9 cellular contexts compared by ENCODE assay signal in genomic region chr2:47172156-47172921, GRCh38. TPM values are rescaled to one million over a fixed set of nuclear protein-coding genes. Genes with fewer than 3 reads are reported as not detected.
DNase-seq lines count a peak whose midpoint lies in the region; ATAC-seq and TF ChIP-seq lines count a peak whose summit lies in the region.
"Had no signal": no experiment of that assay in that cellular context is flagged by ENCODE, and none has a peak within 500 bp of the region (broad histone marks: within the 10 kb centered on the region; RNA-seq: fewer than 3 reads in every experiment).

No MANE protein-coding gene starts in this region.

- no peak for TF ChIP-seq POLR2A in lower leg skin (IDR thresholded peaks at IDR 0.05)

- intact Hi-C loops in right cardiac atrium (cut with DNase I): no loop called here
- intact Hi-C loops in Right ventricle myocardium inferior (cut with DNase I): no loop called here
- intact Hi-C loops in lower leg skin (cut with DNase I; ENCODE audit: low total_unique reads): no loop called here

- no peak for ATAC-seq in right cardiac atrium
- ATAC-seq in Right ventricle myocardium inferior: no peak
- no peak for ATAC-seq in activated T-helper 17 cell treated with anti-CD3 and anti-CD28 coated beads, Interleukin-2, amount 50 U/mL, for 72 hours (replicated peaks)
- ATAC-seq in HG02884 (IDR thresholded peaks at IDR 0.05; ENCODE audit: unreplicated experiment): no peak

- H3K27me3 Mint-ChIP-seq in activated T-helper 17 cell treated with anti-CD3 and anti-CD28 coated beads, Interleukin-2, amount 50 U/mL, for 72 hours: no peaks in the 10 kb centered on the region

- peaks cover 98% of the 10 kb centered on the region for H3K36me3 Mint-ChIP-seq in activated T-helper 17 cell treated with anti-CD3 and anti-CD28 coated beads, Interleukin-2, amount 50 U/mL, for 72 hours (ENCODE audit: low read depth)

- no peak for TF ChIP-seq CTCF in lower leg skin (IDR thresholded peaks at IDR 0.05)

- no peaks in the 10 kb centered on the region for H3K9me3 ChIP-seq in right cardiac atrium (ENCODE audit: control insufficient read depth, low read length)

- no peak overlapping the region for H3K27ac Mint-ChIP-seq in activated T-helper 17 cell treated with anti-CD3 and anti-CD28 coated beads, Interleukin-2, amount 50 U/mL, for 72 hours

- H3K9me3 Mint-ChIP-seq in activated T-helper 17 cell treated with anti-CD3 and anti-CD28 coated beads, Interleukin-2, amount 50 U/mL, for 72 hours: no peaks in the 10 kb centered on the region

- no peak for DNase-seq in right cardiac atrium
- no peak for DNase-seq in Right ventricle myocardium inferior (ENCODE audit: missing footprints)
- DNase-seq in kidney tubule cell (ENCODE audit: low spot score): peak; percentile 46
- no peak for DNase-seq in lower leg skin (ENCODE audit: low spot score in 2 of 2)
- no peak for DNase-seq in amygdala (lab: John Stamatoyannopoulos, UW)

- peaks cover 25% of the 10 kb centered on the region for H3K4me1 Mint-ChIP-seq in activated T-helper 17 cell treated with anti-CD3 and anti-CD28 coated beads, Interleukin-2, amount 50 U/mL, for 72 hours

- H3K27ac ChIP-seq in right cardiac atrium (ENCODE audit: low read length): no peak overlapping the region
- H3K27ac ChIP-seq in urinary bladder (ENCODE audit: low read depth): peak overlapping the region; percentile 32

- no peaks in the 10 kb centered on the region for H3K27me3 ChIP-seq in right cardiac atrium (ENCODE audit: control insufficient read depth, insufficient read depth)

- no peaks in the 10 kb centered on the region for H3K4me1 ChIP-seq in right cardiac atrium (ENCODE audit: control insufficient read depth, insufficient read depth, low read length)
- no peaks in the 10 kb centered on the region for H3K4me1 ChIP-seq in urinary bladder (ENCODE audit: insufficient read depth)

- peak overlapping the region; percentile 99 for H3K4me3 Mint-ChIP-seq in activated T-helper 17 cell treated with anti-CD3 and anti-CD28 coated beads, Interleukin-2, amount 50 U/mL, for 72 hours

- 34% methylated on average over 9 of the region's 9 CpGs for WGBS in right cardiac atrium
- 25% methylated on average over 9 of the region's 9 CpGs for WGBS in urinary bladder
- WGBS in lower leg skin, 2 donors: 40 to 43% methylated on average over 9 of the region's 9 CpGs

- H3K4me3 ChIP-seq in right cardiac atrium (ENCODE audit: low read length) (peak overlapping the region; percentile 88), urinary bladder (ENCODE audit: low read depth, low read length) (peak overlapping the region; percentile 8), lower leg skin (ENCODE audit: low read depth, poor library complexity, severe bottlenecking) (no peak overlapping the region)

- no peaks in the 10 kb centered on the region for H3K36me3 ChIP-seq in urinary bladder (ENCODE audit: insufficient read depth)

RNA-seq across cellular contexts. Expression of gene CALM2, which starts 4.0 kb away (rescaled TPM):
- 100 to 1,000 TPM; 281 to 612 (median 394) TPM for total RNA-seq in right cardiac atrium
- polyA plus RNA-seq in right cardiac atrium: 421 TPM
- total RNA-seq in Right ventricle myocardium inferior: 547 TPM
- 100 to 1,000 TPM; 243 to 348 TPM for total RNA-seq in activated T-helper 17 cell treated with anti-CD3 and anti-CD28 coated beads, Interleukin-2, amount 50 U/mL, for 72 hours
- total RNA-seq in urinary bladder: 631 TPM
- polyA plus RNA-seq in urinary bladder: 564 TPM
- total RNA-seq in lower leg skin: 100 to 1,000 TPM; 196 to 383 (median 311) TPM

RNA-seq across cellular contexts. Expression of gene STPG4, which starts 17.2 kb away (rescaled TPM):
- under 1 TPM in 2 of 4 donors, not detected in 2; 0.20 to 0.29 TPM for total RNA-seq in right cardiac atrium
- not detected for polyA plus RNA-seq in right cardiac atrium
- total RNA-seq in Right ventricle myocardium inferior: not detected
- under 1 TPM; 0.19 to 0.50 TPM for total RNA-seq in activated T-helper 17 cell treated with anti-CD3 and anti-CD28 coated beads, Interleukin-2, amount 50 U/mL, for 72 hours
- not detected for total RNA-seq in urinary bladder
- 0.41 TPM for polyA plus RNA-seq in urinary bladder
- total RNA-seq in lower leg skin: 1 to 10 TPM in 2 of 4 donors, not detected in 2; 1.4 to 4.1 TPM
- total RNA-seq: subcutaneous adipose tissue had no signal
